ENCODE assay signal across 24 cellular contexts in genomic region chr7:4951304-4951703, GRCh38. TPM values are rescaled to one million over a fixed set of nuclear protein-coding genes. Genes with fewer than 3 reads are reported as not detected.
"Had no signal": no experiment of that assay in that cellular context is flagged by ENCODE, and none has a peak within 500 bp of the region (broad histone marks: within the 10 kb centered on the region; RNA-seq: fewer than 3 reads in every experiment).

No MANE protein-coding gene starts in this region.

- H3K4me1 ChIP-seq: neural progenitor cell, parathyroid adenoma, psoas muscle, right lobe of liver, sigmoid colon, stomach, thyroid gland, tibial nerve, upper lobe of right lung, vagina had no signal

- H3K9me3 ChIP-seq: ovary, psoas muscle, right lobe of liver, thoracic aorta, thyroid gland, vagina had no signal

- H3K27ac ChIP-seq: neural progenitor cell, ovary, parathyroid adenoma, psoas muscle, right lobe of liver, sigmoid colon, stomach, thoracic aorta, thyroid gland, tibial nerve, upper lobe of right lung, vagina had no signal

- DNase-seq: natural killer cell; occipital lobe; ovary; psoas muscle; right cardiac atrium; right lobe of liver; sigmoid colon; small intestine; stimulated activated CD4-positive, alpha-beta T cell treated with anti-CD3 and anti-CD28 coated beads, Interleukin-15, amount 100 ng/mL, for 24 hours; stimulated activated CD4-positive, alpha-beta T cell treated with anti-CD3 and anti-CD28 coated beads, Interleukin-2, amount 100 ng/mL, for 24 hours; stimulated activated CD4-positive, alpha-beta T cell treated with anti-CD3 and anti-CD28 coated beads, Interleukin-2, amount 100 ng/mL, for 48 hours; stimulated activated CD4-positive, alpha-beta T cell treated with anti-CD3 and anti-CD28 coated beads, Interleukin-4, amount 100 ng/mL, for 24 hours; stimulated activated naive B cell treated with anti-CD40 and anti-IgM and Interleukin-4, amounts not matched to agents 10 μg/mL and 1 μg/mL and 100 μg/mL, for 72 hours; stimulated activated naive CD4-positive, alpha-beta T cell treated with Interleukin-2 at 50 U/mL for 16 hours; stomach; thyroid gland; upper lobe of right lung had no signal

- H3K79me2 ChIP-seq: parathyroid adenoma had no signal

- FAIRE-seq: small intestine had no signal

- H3K4me3 ChIP-seq: neural progenitor cell, ovary, psoas muscle, right lobe of liver, sigmoid colon, stomach, thoracic aorta, thyroid gland, tibial nerve, upper lobe of right lung, vagina had no signal

- H3K9ac ChIP-seq: neural progenitor cell, parathyroid adenoma had no signal

- H3K36me3 ChIP-seq: neural progenitor cell, ovary, right lobe of liver, sigmoid colon, stomach, thoracic aorta, thyroid gland, tibial nerve, upper lobe of right lung, vagina had no signal

- H2AFZ ChIP-seq: neural progenitor cell, parathyroid adenoma had no signal

- H3K4me2 ChIP-seq: neural progenitor cell had no signal

- ATAC-seq: psoas muscle; right cardiac atrium; stimulated activated effector memory CD8-positive, alpha-beta T cell treated with anti-CD3 and anti-CD28 coated beads, Interleukin-12 subunit alpha, Interleukin-12 subunit beta, amount 100 ng/mL, for 72 hours had no signal

- H3K27me3 ChIP-seq: ovary, right lobe of liver, thyroid gland, tibial nerve, vagina had no signal

RNA-seq across cellular contexts. Expression of gene MMD2, which starts 7.7 kb away (rescaled TPM):
- polyA plus RNA-seq: ovary, right cardiac atrium, stomach, urinary bladder had no signal
